In the genomic region with DNA sequence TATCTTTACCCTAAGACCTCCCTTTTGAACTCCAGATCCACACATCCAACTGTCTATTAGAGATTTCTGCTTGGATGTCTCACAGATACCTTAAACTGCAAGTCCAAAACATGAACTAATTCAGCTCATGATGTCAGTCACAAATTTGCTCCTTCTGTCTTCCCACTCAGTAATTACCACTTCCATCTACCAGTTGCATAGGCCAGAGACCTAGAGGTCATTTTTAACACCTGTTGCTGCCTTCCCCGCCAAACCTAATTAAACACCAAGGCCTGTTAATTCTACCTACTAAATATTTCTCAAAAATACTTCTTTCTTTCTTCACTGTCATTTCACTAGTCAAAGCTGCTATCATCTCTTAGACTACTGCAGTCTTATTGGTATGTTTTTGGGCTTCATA, we compare ENCODE assay signal across 17 cellular contexts.
"Had no signal": no experiment of that assay in that cellular context is flagged by ENCODE, and none has a peak within 500 bp of the region (broad histone marks: within the 10 kb centered on the region; RNA-seq: fewer than 3 reads in every experiment).

No MANE protein-coding gene starts in this region.

- H3K27me3 Mint-ChIP-seq: activated CD8-positive, alpha-beta memory T cell treated with anti-CD3 and anti-CD28 coated beads, Interleukin-2, amount 10 ng/mL, durations not matched to agents 7 days and 5 days; activated naive CD8-positive, alpha-beta T cell treated with anti-CD3 and anti-CD28 coated beads, Interleukin-2, amount 10 ng/mL, durations not matched to agents 7 days and 5 days; activated T-cell treated with anti-CD3 and anti-CD28 coated beads, Interleukin-2, amount 50 U/mL, for 24 hours; stimulated activated naive B cell treated with anti-CD40 and anti-IgM and Interleukin-4, amounts not matched to agents 10 μg/mL and 1 μg/mL and 100 μg/mL, for 72 hours had no signal

- H3K27ac ChIP-seq: brain microvascular endothelial cell, esophagus squamous epithelium, transverse colon had no signal

- DNase-seq: activated CD8-positive, alpha-beta memory T cell treated with anti-CD3 and anti-CD28 coated beads, Interleukin-2, amount 10 ng/mL, durations not matched to agents 7 days and 5 days; activated gamma-delta T cell; activated naive CD8-positive, alpha-beta T cell treated with anti-CD3 and anti-CD28 coated beads, Interleukin-2, amount 10 ng/mL, durations not matched to agents 7 days and 5 days; activated T-cell treated with anti-CD3 and anti-CD28 coated beads, Interleukin-2, amount 50 U/mL, for 24 hours; anterior cingulate cortex; brain microvascular endothelial cell; effector CD8-positive, alpha-beta T cell; esophagus squamous epithelium; kidney glomerular epithelial cell; left ventricle myocardium superior; mesenchymal stem cell; retina; stimulated activated naive B cell treated with anti-CD40 and anti-IgM and Interleukin-4, amounts not matched to agents 10 μg/mL and 1 μg/mL and 100 μg/mL, for 72 hours; SW 1271; T-helper 9 cell; transverse colon had no signal

- H3K27me3 ChIP-seq: brain microvascular endothelial cell, esophagus squamous epithelium, transverse colon had no signal

- ATAC-seq: activated CD4-positive, CD25-positive, alpha-beta regulatory T cell treated with anti-CD3 and anti-CD28 coated beads, Interleukin-2, amount 50 U/mL, for 24 hours; activated CD8-positive, alpha-beta memory T cell treated with anti-CD3 and anti-CD28 coated beads, Interleukin-2, amount 10 ng/mL, durations not matched to agents 7 days and 5 days; left ventricle myocardium superior had no signal

- H3K9me3 Mint-ChIP-seq: activated naive CD8-positive, alpha-beta T cell treated with anti-CD3 and anti-CD28 coated beads, Interleukin-2, amount 10 ng/mL, durations not matched to agents 7 days and 5 days had no signal

- H3K36me3 ChIP-seq: brain microvascular endothelial cell, esophagus squamous epithelium, transverse colon had no signal

- H3K9me3 ChIP-seq: esophagus squamous epithelium, transverse colon had no signal

- H3K4me3 Mint-ChIP-seq: activated CD8-positive, alpha-beta memory T cell treated with anti-CD3 and anti-CD28 coated beads, Interleukin-2, amount 10 ng/mL, durations not matched to agents 7 days and 5 days; activated naive CD8-positive, alpha-beta T cell treated with anti-CD3 and anti-CD28 coated beads, Interleukin-2, amount 10 ng/mL, durations not matched to agents 7 days and 5 days; activated T-cell treated with anti-CD3 and anti-CD28 coated beads, Interleukin-2, amount 50 U/mL, for 24 hours; stimulated activated naive B cell treated with anti-CD40 and anti-IgM and Interleukin-4, amounts not matched to agents 10 μg/mL and 1 μg/mL and 100 μg/mL, for 72 hours had no signal

- H3K27ac Mint-ChIP-seq: activated CD8-positive, alpha-beta memory T cell treated with anti-CD3 and anti-CD28 coated beads, Interleukin-2, amount 10 ng/mL, durations not matched to agents 7 days and 5 days; activated naive CD8-positive, alpha-beta T cell treated with anti-CD3 and anti-CD28 coated beads, Interleukin-2, amount 10 ng/mL, durations not matched to agents 7 days and 5 days; activated T-cell treated with anti-CD3 and anti-CD28 coated beads, Interleukin-2, amount 50 U/mL, for 24 hours had no signal

- H3K4me3 ChIP-seq: esophagus squamous epithelium, transverse colon had no signal
